In genomic region chr12:11787921-11788849, GRCh38 we compare ENCODE assay signal across 1 cellular context.
TF ChIP-seq lines count a peak whose summit lies in the region.

No MANE protein-coding gene starts in this region.

TF ChIP-seq in HepG2, 621 proteins besides CTCF, POLR2A, EP300 and RAD21 (continued from another document):
- TF ChIP-seq ZNF883 (CRISPR knock-in tag; IDR thresholded peaks at IDR 0.05; ENCODE audit: not compliant biosample characterization), result no peak
- no peak for TF ChIP-seq ZNF572 (CRISPR knock-in tag; IDR thresholded peaks at IDR 0.05)
- TF ChIP-seq MLLT10 (CRISPR knock-in tag; IDR thresholded peaks at IDR 0.05), result no peak
